19 cellular contexts compared by ENCODE assay signal in the genomic region with DNA sequence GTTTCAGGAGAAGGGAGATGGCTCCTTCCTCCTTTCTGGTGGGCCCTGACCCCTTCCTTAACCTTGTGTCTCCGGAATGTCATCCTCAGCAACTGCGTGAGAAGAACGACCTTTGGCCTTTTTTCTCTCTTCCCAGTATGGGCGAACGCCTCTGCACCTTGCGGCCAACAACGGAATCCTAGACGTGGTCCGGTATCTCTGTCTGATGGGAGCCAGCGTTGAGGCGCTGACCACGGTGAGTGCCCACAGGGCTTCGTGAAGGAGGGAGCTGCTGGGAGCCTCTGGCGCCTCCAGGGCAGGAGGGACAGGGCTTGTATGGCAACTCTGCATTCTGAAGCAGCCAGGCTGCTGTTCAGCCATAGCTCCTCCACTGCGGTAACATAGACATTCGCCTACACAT.
DNase-seq lines count a peak whose midpoint lies in the region; ATAC-seq and TF ChIP-seq lines count a peak whose summit lies in the region.
"Had no signal": no experiment of that assay in that cellular context is flagged by ENCODE, and none has a peak within 500 bp of the region (broad histone marks: within the 10 kb centered on the region; RNA-seq: fewer than 3 reads in every experiment).

No MANE protein-coding gene starts in this region.

- H3K36me3 ChIP-seq in Peyer's patch (peaks cover 0 to 25% (median 0%) of the 10 kb centered on the region in 3 donors), aorta (ENCODE audit: control insufficient read depth in 1 of 2, insufficient read depth in 2 of 2, low read length in 1 of 2) (no peaks in the 10 kb centered on the region)
- H3K36me3 ChIP-seq: BLaER1, HAP-1 had no signal

- TF ChIP-seq POLR2A in Peyer's patch (IDR thresholded peaks at IDR 0.05) = no peak

- H3K4me1 ChIP-seq in Peyer's patch (no peaks in the 10 kb centered on the region), aorta (ENCODE audit: control insufficient read depth in 1 of 2, insufficient read depth in 2 of 2, low read length in 2 of 2) (no peaks in the 10 kb centered on the region)
- H3K4me1 ChIP-seq: BLaER1, Caco-2, HAP-1 had no signal

- H3K27me3 Mint-ChIP-seq in natural killer cell treated with Interleukin-12 subunit alpha and Interleukin-12 subunit beta and Interleukin-15 and Interleukin-18, amount 100 ng/mL, for 72 hours = peaks cover 0 to 3% of the 10 kb centered on the region in 2 donors
- no peaks in the 10 kb centered on the region for H3K27me3 Mint-ChIP-seq in natural killer cell (ENCODE audit: low read depth in 2 of 2)
- no peaks in the 10 kb centered on the region for H3K27me3 Mint-ChIP-seq in osteocyte (ENCODE audit: unreplicated experiment)
- H3K27me3 Mint-ChIP-seq in activated CD8-positive, alpha-beta T cell treated with anti-CD3 and anti-CD28 coated beads, Interleukin-2, amount 10 ng/mL, durations not matched to agents 7 days and 5 days (ENCODE audit: low read depth) = peaks cover 3% of the 10 kb centered on the region
- H3K27me3 Mint-ChIP-seq: CD8-positive, alpha-beta memory T cell had no signal

- H3K9me3 Mint-ChIP-seq in natural killer cell treated with Interleukin-12 subunit alpha and Interleukin-12 subunit beta and Interleukin-15 and Interleukin-18, amount 100 ng/mL, for 72 hours = no peaks in the 10 kb centered on the region
- H3K9me3 Mint-ChIP-seq in natural killer cell (no peaks in the 10 kb centered on the region), osteocyte (ENCODE audit: unreplicated experiment) (no peaks in the 10 kb centered on the region)
- no peaks in the 10 kb centered on the region for H3K9me3 Mint-ChIP-seq in activated CD8-positive, alpha-beta T cell treated with anti-CD3 and anti-CD28 coated beads, Interleukin-2, amount 10 ng/mL, durations not matched to agents 7 days and 5 days (ENCODE audit: insufficient read depth)
- H3K9me3 Mint-ChIP-seq: CD8-positive, alpha-beta memory T cell; HFFc6 had no signal

- no peak overlapping the region for H3K4me3 ChIP-seq in Peyer's patch
- H3K4me3 ChIP-seq in aorta (ENCODE audit: low read length in 2 of 2) = no peak overlapping the region
- H3K4me3 ChIP-seq: BLaER1, HAP-1 had no signal

- no peaks in the 10 kb centered on the region for H3K9me3 ChIP-seq in Peyer's patch
- H3K9me3 ChIP-seq in aorta (ENCODE audit: control insufficient read depth, low read length) = no peaks in the 10 kb centered on the region
- H3K9me3 ChIP-seq: BLaER1, Caco-2, HAP-1 had no signal

- CTCF ChIA-PET in activated CD8-positive, alpha-beta T cell treated with anti-CD3 and anti-CD28 coated beads, Interleukin-2, amount 10 ng/mL, durations not matched to agents 7 days and 5 days (lab: Charles Lee) = no interaction called here

- H3K27ac ChIP-seq in Peyer's patch = no peak overlapping the region
- H3K27ac ChIP-seq in aorta (ENCODE audit: low read depth in 1 of 2, low read length in 2 of 2) = no peak overlapping the region
- H3K27ac ChIP-seq: 22Rv1, BLaER1 had no signal

- WGBS in aorta, 2 donors = 93 to 97% methylated on average over 16 of the region's 16 CpGs

- no peak for DNase-seq in natural killer cell treated with Interleukin-12 subunit alpha and Interleukin-12 subunit beta and Interleukin-15 and Interleukin-18, amount 100 ng/mL, for 72 hours (ENCODE audit: low spot score)
- DNase-seq in natural killer cell (no peak), islet precursor cell (peak; percentile 55), osteocyte (ENCODE audit: extremely low spot score, unreplicated experiment) (no peak), Peyer's patch (no peak), aorta (no peak)
- no peak for DNase-seq in activated CD8-positive, alpha-beta T cell treated with anti-CD3 and anti-CD28 coated beads, Interleukin-2, amount 10 ng/mL, durations not matched to agents 7 days and 5 days
- DNase-seq: AML-193; Caco-2; CD8-positive, alpha-beta memory T cell; DND-41; GF-D8; GOT3; HFFc6 had no signal

- TF ChIP-seq CTCF in natural killer cell (IDR thresholded peaks at IDR 0.05) = no peak
- TF ChIP-seq CTCF in osteocyte (IDR thresholded peaks at IDR 0.05) = no peak
- no peak for TF ChIP-seq CTCF in Peyer's patch (IDR thresholded peaks at IDR 0.05)

- peak; percentile 31 to 34 for ATAC-seq in natural killer cell treated with Interleukin-12 subunit alpha and Interleukin-12 subunit beta and Interleukin-15 and Interleukin-18, amount 100 ng/mL, for 72 hours
- no peak for ATAC-seq in natural killer cell
- no peak for ATAC-seq in aorta (ENCODE audit: low FRiP score)
- ATAC-seq in GM19397 (IDR thresholded peaks at IDR 0.05; ENCODE audit: unreplicated experiment) = no peak
- no peak for ATAC-seq in activated CD8-positive, alpha-beta T cell treated with anti-CD3 and anti-CD28 coated beads, Interleukin-2, amount 10 ng/mL, durations not matched to agents 7 days and 5 days
- ATAC-seq: HepG2 had no signal

- no peak overlapping the region for H3K27ac Mint-ChIP-seq in natural killer cell treated with Interleukin-12 subunit alpha and Interleukin-12 subunit beta and Interleukin-15 and Interleukin-18, amount 100 ng/mL, for 72 hours
- H3K27ac Mint-ChIP-seq in natural killer cell = no peak overlapping the region
- H3K27ac Mint-ChIP-seq in osteocyte (ENCODE audit: unreplicated experiment) = peak overlapping the region; percentile 39
- H3K27ac Mint-ChIP-seq in activated CD8-positive, alpha-beta T cell treated with anti-CD3 and anti-CD28 coated beads, Interleukin-2, amount 10 ng/mL, durations not matched to agents 7 days and 5 days = no peak overlapping the region
- H3K27ac Mint-ChIP-seq: CD8-positive, alpha-beta memory T cell; HFFc6 had no signal

- H3K36me3 Mint-ChIP-seq in natural killer cell treated with Interleukin-12 subunit alpha and Interleukin-12 subunit beta and Interleukin-15 and Interleukin-18, amount 100 ng/mL, for 72 hours = no peaks in the 10 kb centered on the region
- H3K36me3 Mint-ChIP-seq in natural killer cell (no peaks in the 10 kb centered on the region), osteocyte (ENCODE audit: unreplicated experiment) (peaks cover 54% of the 10 kb centered on the region)
- no peaks in the 10 kb centered on the region for H3K36me3 Mint-ChIP-seq in activated CD8-positive, alpha-beta T cell treated with anti-CD3 and anti-CD28 coated beads, Interleukin-2, amount 10 ng/mL, durations not matched to agents 7 days and 5 days (ENCODE audit: low read depth)
- H3K36me3 Mint-ChIP-seq: CD8-positive, alpha-beta memory T cell had no signal

- H3K4me1 Mint-ChIP-seq in natural killer cell treated with Interleukin-12 subunit alpha and Interleukin-12 subunit beta and Interleukin-15 and Interleukin-18, amount 100 ng/mL, for 72 hours (ENCODE audit: low read depth in 2 of 2) = peaks cover 0 to 4% of the 10 kb centered on the region in 2 donors
- no peaks in the 10 kb centered on the region for H3K4me1 Mint-ChIP-seq in natural killer cell
- peaks cover 42% of the 10 kb centered on the region for H3K4me1 Mint-ChIP-seq in osteocyte (ENCODE audit: unreplicated experiment)
- no peaks in the 10 kb centered on the region for H3K4me1 Mint-ChIP-seq in activated CD8-positive, alpha-beta T cell treated with anti-CD3 and anti-CD28 coated beads, Interleukin-2, amount 10 ng/mL, durations not matched to agents 7 days and 5 days (ENCODE audit: low read depth)
- H3K4me1 Mint-ChIP-seq: CD8-positive, alpha-beta memory T cell had no signal

- POLR2A ChIA-PET in activated CD8-positive, alpha-beta T cell treated with anti-CD3 and anti-CD28 coated beads, Interleukin-2, amount 10 ng/mL, durations not matched to agents 7 days and 5 days (lab: Charles Lee) = no interaction called here

- H3K4me3 Mint-ChIP-seq in natural killer cell treated with Interleukin-12 subunit alpha and Interleukin-12 subunit beta and Interleukin-15 and Interleukin-18, amount 100 ng/mL, for 72 hours = no peak overlapping the region
- H3K4me3 Mint-ChIP-seq in natural killer cell (no peak overlapping the region), osteocyte (ENCODE audit: unreplicated experiment) (no peak overlapping the region)
- H3K4me3 Mint-ChIP-seq in activated CD8-positive, alpha-beta T cell treated with anti-CD3 and anti-CD28 coated beads, Interleukin-2, amount 10 ng/mL, durations not matched to agents 7 days and 5 days = no peak overlapping the region
- H3K4me3 Mint-ChIP-seq: CD8-positive, alpha-beta memory T cell; HFFc6 had no signal

- H3K27me3 ChIP-seq in Peyer's patch (no peaks in the 10 kb centered on the region), aorta (ENCODE audit: control insufficient read depth in 1 of 2, insufficient read depth in 2 of 2, low read length in 1 of 2) (no peaks in the 10 kb centered on the region)
- H3K27me3 ChIP-seq: BLaER1 had no signal

- intact Hi-C loops in natural killer cell (cut with micrococcal nuclease) = no loop called here
- intact Hi-C loops in aorta (cut with DNase I) = loop anchor here in 1 of 2 donors (5.0 kb wide), 1 partner anchor 321 kb away; no protein-coding TSS in a partner anchor

Comparison
In these comparisons a context has a peak if more than half of its experiments do, and no peak if none do; other contexts are left out.
1. ATAC-seq: peak in natural killer cell treated with Interleukin-12 subunit alpha and Interleukin-12 subunit beta and Interleukin-15 and Interleukin-18, amount 100 ng/mL, for 72 hours (2 of 2); none in natural killer cell (0 of 3), aorta (single experiment), GM19397 (single experiment) and activated CD8-positive, alpha-beta T cell treated with anti-CD3 and anti-CD28 coated beads, Interleukin-2, amount 10 ng/mL, durations not matched to agents 7 days and 5 days (single experiment).